ENCODE assay signal across 1 cellular context in genomic region chr5:56330806-56331205, GRCh38.
TF ChIP-seq lines count a peak whose summit lies in the region.

No MANE protein-coding gene starts in this region.

TF ChIP-seq in HepG2, 621 proteins besides CTCF, POLR2A, EP300 and RAD21 (continued from another document):
- TF ChIP-seq ZNF574 (CRISPR knock-in tag; IDR thresholded peaks at IDR 0.05) (no peak), ZNF691 (CRISPR knock-in tag; IDR thresholded peaks at IDR 0.05; ENCODE audit: borderline replicate concordance, low read depth) (no peak), TCF7 (IDR thresholded peaks at IDR 0.05; ENCODE audit: low read depth) (no peak), SAFB2 (CRISPR knock-in tag; IDR thresholded peaks at IDR 0.05; ENCODE audit: borderline replicate concordance, low read depth) (no peak), CEBPZ (IDR thresholded peaks at IDR 0.05; ENCODE audit: low read length) (no peak), CEBPB (IDR thresholded peaks at IDR 0.05; ENCODE audit: borderline replicate concordance, low read depth, low read length) (no peak), ATRX (CRISPR knock-in tag; IDR thresholded peaks at IDR 0.05; ENCODE audit: borderline replicate concordance) (no peak)
- TF ChIP-seq, protein P1, sequence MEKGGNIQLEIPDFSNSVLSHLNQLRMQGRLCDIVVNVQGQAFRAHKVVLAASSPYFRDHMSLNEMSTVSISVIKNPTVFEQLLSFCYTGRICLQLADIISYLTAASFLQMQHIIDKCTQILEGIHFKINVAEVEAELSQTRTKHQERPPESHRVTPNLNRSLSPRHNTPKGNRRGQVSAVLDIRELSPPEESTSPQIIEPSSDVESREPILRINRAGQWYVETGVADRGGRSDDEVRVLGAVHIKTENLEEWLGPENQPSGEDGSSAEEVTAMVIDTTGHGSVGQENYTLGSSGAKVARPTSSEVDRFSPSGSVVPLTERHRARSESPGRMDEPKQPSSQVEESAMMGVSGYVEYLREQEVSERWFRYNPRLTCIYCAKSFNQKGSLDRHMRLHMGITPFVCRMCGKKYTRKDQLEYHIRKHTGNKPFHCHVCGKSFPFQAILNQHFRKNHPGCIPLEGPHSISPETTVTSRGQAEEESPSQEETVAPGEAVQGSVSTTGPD (CRISPR knock-in tag; IDR thresholded peaks at IDR 0.05) = no peak
- TF ChIP-seq, protein P2, sequence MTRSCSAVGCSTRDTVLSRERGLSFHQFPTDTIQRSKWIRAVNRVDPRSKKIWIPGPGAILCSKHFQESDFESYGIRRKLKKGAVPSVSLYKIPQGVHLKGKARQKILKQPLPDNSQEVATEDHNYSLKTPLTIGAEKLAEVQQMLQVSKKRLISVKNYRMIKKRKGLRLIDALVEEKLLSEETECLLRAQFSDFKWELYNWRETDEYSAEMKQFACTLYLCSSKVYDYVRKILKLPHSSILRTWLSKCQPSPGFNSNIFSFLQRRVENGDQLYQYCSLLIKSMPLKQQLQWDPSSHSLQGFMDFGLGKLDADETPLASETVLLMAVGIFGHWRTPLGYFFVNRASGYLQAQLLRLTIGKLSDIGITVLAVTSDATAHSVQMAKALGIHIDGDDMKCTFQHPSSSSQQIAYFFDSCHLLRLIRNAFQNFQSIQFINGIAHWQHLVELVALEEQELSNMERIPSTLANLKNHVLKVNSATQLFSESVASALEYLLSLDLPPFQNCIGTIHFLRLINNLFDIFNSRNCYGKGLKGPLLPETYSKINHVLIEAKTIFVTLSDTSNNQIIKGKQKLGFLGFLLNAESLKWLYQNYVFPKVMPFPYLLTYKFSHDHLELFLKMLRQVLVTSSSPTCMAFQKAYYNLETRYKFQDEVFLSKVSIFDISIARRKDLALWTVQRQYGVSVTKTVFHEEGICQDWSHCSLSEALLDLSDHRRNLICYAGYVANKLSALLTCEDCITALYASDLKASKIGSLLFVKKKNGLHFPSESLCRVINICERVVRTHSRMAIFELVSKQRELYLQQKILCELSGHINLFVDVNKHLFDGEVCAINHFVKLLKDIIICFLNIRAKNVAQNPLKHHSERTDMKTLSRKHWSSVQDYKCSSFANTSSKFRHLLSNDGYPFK (CRISPR knock-in tag; IDR thresholded peaks at IDR 0.05; ENCODE audit: borderline replicate concordance) = no peak
- TF ChIP-seq, protein P3, sequence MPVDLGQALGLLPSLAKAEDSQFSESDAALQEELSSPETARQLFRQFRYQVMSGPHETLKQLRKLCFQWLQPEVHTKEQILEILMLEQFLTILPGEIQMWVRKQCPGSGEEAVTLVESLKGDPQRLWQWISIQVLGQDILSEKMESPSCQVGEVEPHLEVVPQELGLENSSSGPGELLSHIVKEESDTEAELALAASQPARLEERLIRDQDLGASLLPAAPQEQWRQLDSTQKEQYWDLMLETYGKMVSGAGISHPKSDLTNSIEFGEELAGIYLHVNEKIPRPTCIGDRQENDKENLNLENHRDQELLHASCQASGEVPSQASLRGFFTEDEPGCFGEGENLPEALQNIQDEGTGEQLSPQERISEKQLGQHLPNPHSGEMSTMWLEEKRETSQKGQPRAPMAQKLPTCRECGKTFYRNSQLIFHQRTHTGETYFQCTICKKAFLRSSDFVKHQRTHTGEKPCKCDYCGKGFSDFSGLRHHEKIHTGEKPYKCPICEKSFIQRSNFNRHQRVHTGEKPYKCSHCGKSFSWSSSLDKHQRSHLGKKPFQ (CRISPR knock-in tag; IDR thresholded peaks at IDR 0.05; ENCODE audit: insufficient replicate concordance) = no peak
